In the genomic region with DNA sequence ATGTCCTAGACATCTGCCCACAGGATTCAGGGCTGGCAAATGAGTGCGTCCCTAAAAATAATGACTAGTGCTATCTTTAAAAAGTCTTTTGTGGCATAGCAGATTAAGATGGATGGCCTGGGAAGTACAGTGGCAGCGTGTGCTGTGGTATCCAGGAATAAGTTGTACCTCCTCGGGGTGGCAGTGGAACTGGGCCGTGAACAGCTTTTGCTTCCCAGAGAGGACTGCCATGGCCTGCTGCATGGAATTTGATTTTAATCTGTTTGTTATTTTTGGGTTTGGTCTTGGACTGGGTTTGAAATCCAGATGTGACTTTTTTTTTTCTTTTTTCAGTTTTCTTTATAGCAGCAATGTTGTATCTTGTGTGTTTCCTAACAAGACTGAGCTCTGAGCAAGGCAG, we compare ENCODE assay signal across 15 cellular contexts.
"Had no signal": no experiment of that assay in that cellular context is flagged by ENCODE, and none has a peak within 500 bp of the region (broad histone marks: within the 10 kb centered on the region; RNA-seq: fewer than 3 reads in every experiment).

No MANE protein-coding gene starts in this region.

- ATAC-seq: gastroesophageal sphincter, mucosa of descending colon, natural killer cell had no signal

- H3K4me3 Mint-ChIP-seq: activated CD4-positive, alpha-beta memory T cell treated with anti-CD3 and anti-CD28 coated beads, Interleukin-2, amount 10 ng/mL, durations not matched to agents 7 days and 5 days; activated naive CD8-positive, alpha-beta T cell; natural killer cell had no signal

- H3K27me3 ChIP-seq: breast epithelium, gastroesophageal sphincter, uterus had no signal

- H3K27ac ChIP-seq: breast epithelium, gastroesophageal sphincter, prostate gland, uterus had no signal

- H3K36me3 ChIP-seq: breast epithelium, prostate gland, uterus had no signal

- H3K36me3 Mint-ChIP-seq: activated naive CD8-positive, alpha-beta T cell; natural killer cell had no signal

- H3K9me3 Mint-ChIP-seq: activated CD4-positive, alpha-beta memory T cell treated with anti-CD3 and anti-CD28 coated beads, Interleukin-2, amount 10 ng/mL, durations not matched to agents 7 days and 5 days; natural killer cell had no signal

- H3K4me1 Mint-ChIP-seq: natural killer cell had no signal

- H3K27me3 Mint-ChIP-seq: activated CD4-positive, alpha-beta memory T cell treated with anti-CD3 and anti-CD28 coated beads, Interleukin-2, amount 10 ng/mL, durations not matched to agents 7 days and 5 days; activated naive CD8-positive, alpha-beta T cell had no signal

- H3K9me3 ChIP-seq: breast epithelium, gastroesophageal sphincter, mucosa of descending colon, prostate gland, uterus had no signal

- H3K27ac Mint-ChIP-seq: activated CD4-positive, alpha-beta memory T cell treated with anti-CD3 and anti-CD28 coated beads, Interleukin-2, amount 10 ng/mL, durations not matched to agents 7 days and 5 days; activated naive CD8-positive, alpha-beta T cell; natural killer cell had no signal

- H3K4me3 ChIP-seq: breast epithelium, gastroesophageal sphincter, lung, mucosa of descending colon, prostate gland, uterus had no signal

- DNase-seq: activated CD4-positive, alpha-beta memory T cell treated with anti-CD3 and anti-CD28 coated beads, Interleukin-2, amount 10 ng/mL, durations not matched to agents 7 days and 5 days; activated gamma-delta T cell; activated T-cell treated with anti-CD3 and anti-CD28 coated beads, Interleukin-2, amount 50 U/mL, for 48 hours; hippocampal formation; mucosa of descending colon; natural killer cell; nucleus accumbens; stimulated activated CD4-positive, alpha-beta T cell treated with anti-CD3 and anti-CD28 coated beads, Interleukin-4, amount 100 ng/mL, for 4 hours; T-helper 9 cell; uterus had no signal

- H3K4me1 ChIP-seq: breast epithelium, prostate gland, uterus had no signal
